ENCODE assay signal across 1 cellular context in the genomic region with DNA sequence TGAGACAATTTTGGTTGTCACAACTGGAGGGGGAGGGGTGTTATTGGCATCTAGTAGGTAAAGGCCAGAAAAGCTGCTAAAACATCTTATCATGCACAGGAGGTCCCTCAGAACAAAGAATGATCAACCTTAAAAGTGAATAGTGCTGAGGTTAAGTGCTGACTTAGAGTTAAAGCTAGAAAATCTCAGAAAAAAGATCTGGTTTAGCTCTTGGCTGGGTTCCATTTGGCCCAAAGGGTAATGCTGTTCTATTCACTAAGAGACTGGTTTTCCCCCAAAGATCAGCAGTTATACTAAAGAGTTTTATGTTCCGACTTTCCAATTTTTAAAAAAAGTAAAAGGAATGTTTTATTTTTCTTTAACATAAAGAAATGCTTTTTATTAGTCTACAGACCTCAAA.
A peak's percentile ranks its signal among the peaks of the same experiment; 100 is the strongest.
TF ChIP-seq lines count a peak whose summit lies in the region.

No MANE protein-coding gene starts in this region.

TF ChIP-seq in Ishikawa, 13 proteins besides CTCF, POLR2A, EP300 and RAD21 (continued from another document):
- TF ChIP-seq, protein P1, sequence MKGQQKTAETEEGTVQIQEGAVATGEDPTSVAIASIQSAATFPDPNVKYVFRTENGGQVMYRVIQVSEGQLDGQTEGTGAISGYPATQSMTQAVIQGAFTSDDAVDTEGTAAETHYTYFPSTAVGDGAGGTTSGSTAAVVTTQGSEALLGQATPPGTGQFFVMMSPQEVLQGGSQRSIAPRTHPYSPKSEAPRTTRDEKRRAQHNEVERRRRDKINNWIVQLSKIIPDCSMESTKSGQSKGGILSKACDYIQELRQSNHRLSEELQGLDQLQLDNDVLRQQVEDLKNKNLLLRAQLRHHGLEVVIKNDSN (IDR thresholded peaks at IDR 0.05) = no peak
- peak; percentile 61 for TF ChIP-seq NFIC (IDR thresholded peaks at IDR 0.05)
- no peak for TF ChIP-seq TAF1 (IDR thresholded peaks at IDR 0.05; ENCODE audit: low read depth)
